12 cellular contexts compared by ENCODE assay signal in genomic region chr2:99818842-99819241, GRCh38.
A peak's percentile ranks its signal among the peaks of the same experiment; 100 is the strongest.
DNase-seq lines count a peak whose midpoint lies in the region; ATAC-seq, FAIRE-seq and TF ChIP-seq lines count a peak whose summit lies in the region.
"Had no signal": no experiment of that assay in that cellular context is flagged by ENCODE, and none has a peak within 500 bp of the region (broad histone marks: within the 10 kb centered on the region; RNA-seq: fewer than 3 reads in every experiment).

No MANE protein-coding gene starts in this region.

- no peaks in the 10 kb centered on the region for H3K36me3 Mint-ChIP-seq in MCF 10A (ENCODE audit: insufficient read depth, unreplicated experiment)

- H3K4me3 Mint-ChIP-seq in MCF 10A (ENCODE audit: unreplicated experiment), result no peak overlapping the region

- peaks cover 9% of the 10 kb centered on the region for H3K27me3 Mint-ChIP-seq in MCF 10A (ENCODE audit: insufficient read depth, unreplicated experiment)

- peak; percentile 55 for TF ChIP-seq CTCF in MCF 10A (IDR thresholded peaks at IDR 0.05; ENCODE audit: unreplicated experiment)
- TF ChIP-seq CTCF in breast epithelium (IDR thresholded peaks at IDR 0.05), result no peak
- peak; percentile 61 for TF ChIP-seq CTCF in epithelial cell of proximal tubule (conservative IDR thresholded peaks at IDR 0.05; ENCODE audit: low read depth, low read length)

- CTCF ChIA-PET in MCF 10A (lab: Yijun Ruan, JAX), result interaction anchor here (0.6 to 4.1 kb wide), 18 partner anchors 23 to 808 kb away, joined by 3 to 52 read pairs (median 4); no protein-coding TSS in a partner anchor

- H3K36me3 ChIP-seq in breast epithelium, result no peaks in the 10 kb centered on the region
- H3K36me3 ChIP-seq in small intestine (ENCODE audit: control insufficient read depth in 2 of 2, insufficient read depth in 2 of 2, low read length in 2 of 2), result no peaks in the 10 kb centered on the region

- intact Hi-C loops in MCF 10A (cut with micrococcal nuclease) (loop anchor here (1.0 to 10.0 kb wide), 4 partner anchors 260 to 556 kb away; no protein-coding TSS in a partner anchor), breast epithelium (cut with DNase I; ENCODE audit: low total_unique reads) (no loop called here)

- POLR2A ChIA-PET in MCF 10A (lab: Yijun Ruan, JAX), result interaction anchor here (1.2 kb wide), 1 partner anchor 424 kb away, joined by 3 read pairs; no protein-coding TSS in a partner anchor

- no peak for TF ChIP-seq POLR2A in breast epithelium (IDR thresholded peaks at IDR 0.05)

- H3K9me3 Mint-ChIP-seq in MCF 10A (ENCODE audit: unreplicated experiment), result no peaks in the 10 kb centered on the region

- BruUV-seq in MCF 10A (replicated peaks; lab: Mats Ljungman, UMichigan), result no TSS peak

- 16 to 55% (median 30%) methylated on average over 2 of the region's 2 CpGs for WGBS in small intestine, 3 donors

- H3K9me3 ChIP-seq in breast epithelium (no peaks in the 10 kb centered on the region), small intestine (ENCODE audit: control insufficient read depth, low read depth) (no peaks in the 10 kb centered on the region)
- H3K9me3 ChIP-seq: BLaER1 had no signal

- ATAC-seq in HG02973 (IDR thresholded peaks at IDR 0.05; ENCODE audit: unreplicated experiment), result no peak
- ATAC-seq in GM18519 (IDR thresholded peaks at IDR 0.05; ENCODE audit: low FRiP score, unreplicated experiment), result no peak

- no peak overlapping the region for H3K27ac Mint-ChIP-seq in MCF 10A (ENCODE audit: low read depth, unreplicated experiment)

- H3K4me1 ChIP-seq in breast epithelium, result no peaks in the 10 kb centered on the region
- H3K4me1 ChIP-seq in small intestine (ENCODE audit: control insufficient read depth in 2 of 2, insufficient read depth in 1 of 2, low read depth in 1 of 2, low read length in 1 of 2), result no peaks in the 10 kb centered on the region

- no peak overlapping the region for H3K27ac ChIP-seq in breast epithelium
- H3K27ac ChIP-seq in small intestine (ENCODE audit: low read depth in 1 of 2, low read length in 1 of 2), result no peak overlapping the region
- H3K27ac ChIP-seq: BLaER1 had no signal

- FAIRE-seq in small intestine (lab: Jason Lieb, UNC), result no peak
- FAIRE-seq: GM12891 had no signal

- DNase-seq in MCF 10A (ENCODE audit: unreplicated experiment) (peak; percentile 46), breast epithelium (ENCODE audit: low spot score in 2 of 2) (no peak), OCI-M1 (lab: John Stamatoyannopoulos, UW) (peak; percentile 6), epithelial cell of proximal tubule (ENCODE audit: low read depth) (no peak), small intestine (peak; percentile 23), NCI-H446 treated with DMSO at 0.1 percent for 48 hours (lab: John Stamatoyannopoulos, UW) (no peak)
- DNase-seq: activated CD4-positive, alpha-beta T cell treated with anti-CD3 and anti-CD28 coated beads, Interleukin-2, amount 50 U/mL, for 4 hours; mesendoderm had no signal

- H3K4me1 Mint-ChIP-seq in MCF 10A (ENCODE audit: insufficient read depth, unreplicated experiment), result peaks cover 4% of the 10 kb centered on the region

- H3K27me3 ChIP-seq in breast epithelium, result no peaks in the 10 kb centered on the region
- H3K27me3 ChIP-seq in small intestine (ENCODE audit: control insufficient read depth in 2 of 2, insufficient read depth in 2 of 2, low read length in 2 of 2), result no peaks in the 10 kb centered on the region
- H3K27me3 ChIP-seq: BLaER1 had no signal

- H3K4me3 ChIP-seq in breast epithelium (no peak overlapping the region), epithelial cell of proximal tubule (ENCODE audit: low read depth, low read length) (no peak overlapping the region), small intestine (ENCODE audit: low read depth in 1 of 2, low read length in 2 of 2) (no peak overlapping the region)
- H3K4me3 ChIP-seq: BLaER1 had no signal

Comparison
In these comparisons a context has a peak if more than half of its experiments do, and no peak if none do; other contexts are left out.
1. DNase-seq: peak in MCF 10A (single experiment), OCI-M1 (single experiment) and small intestine (single experiment); none in breast epithelium (0 of 2), epithelial cell of proximal tubule (single experiment) and NCI-H446 treated with DMSO at 0.1 percent for 48 hours (single experiment).
2. CTCF ChIP-seq: peak in MCF 10A (single experiment) and epithelial cell of proximal tubule (single experiment); none in breast epithelium (0 of 3).